ENCODE assay signal across 8 cellular contexts in genomic region chr13:45718063-45718462, GRCh38.
DNase-seq lines count a peak whose midpoint lies in the region; ATAC-seq and TF ChIP-seq lines count a peak whose summit lies in the region.

No MANE protein-coding gene starts in this region.

- TF ChIP-seq CTCF in GM06990 (IDR thresholded peaks at IDR 0.05; ENCODE audit: insufficient read depth, low read length, poor library complexity, severe bottlenecking) (peak; percentile 68), SU-DHL-6 (IDR thresholded peaks at IDR 0.05; ENCODE audit: insufficient read depth, low read length, poor library complexity, severe bottlenecking) (peak; percentile 53)

- ATAC-seq in HG02759 (IDR thresholded peaks at IDR 0.05; ENCODE audit: unreplicated experiment) = peak; percentile 73
- no peak for ATAC-seq in HG02884 (IDR thresholded peaks at IDR 0.05; ENCODE audit: unreplicated experiment)
- no peak for ATAC-seq in activated CD4-positive, CD25-positive, alpha-beta regulatory T cell treated with anti-CD3 and anti-CD28 coated beads, Interleukin-2, amount 50 U/mL, for 24 hours

- H4K20me1 ChIP-seq in SU-DHL-6 (ENCODE audit: low read depth, low read length) = no peaks in the 10 kb centered on the region

- H2AFZ ChIP-seq in SU-DHL-6 (ENCODE audit: low read depth, low read length, severe bottlenecking) = no peak overlapping the region

- H3K4me3 ChIP-seq in GM06990 (replicated peaks; ENCODE audit: low read depth, low read length) (no peak overlapping the region), SU-DHL-6 (ENCODE audit: insufficient read depth, low read length, poor library complexity, severe bottlenecking) (no peak overlapping the region)

- no peaks in the 10 kb centered on the region for H3K36me3 ChIP-seq in GM06990 (ENCODE audit: control insufficient read depth, insufficient read depth, low read length)
- no peaks in the 10 kb centered on the region for H3K36me3 ChIP-seq in SU-DHL-6 (ENCODE audit: low read length)

- DNase-seq in GM06990 (ENCODE audit: extremely low read depth, insufficient read length) (no peak), left kidney (ENCODE audit: low read depth, low spot score) (peak; percentile 67), NCI-H510A (lab: John Stamatoyannopoulos, UW) (no peak), T1000 (lab: John Stamatoyannopoulos, UW) (no peak)

- H3K9me3 ChIP-seq in SU-DHL-6 (ENCODE audit: insufficient read depth, low read length) = no peaks in the 10 kb centered on the region

- no peaks in the 10 kb centered on the region for H3K27me3 ChIP-seq in GM06990 (replicated peaks; ENCODE audit: control insufficient read depth, insufficient read depth, low read length)
- H3K27me3 ChIP-seq in SU-DHL-6 (ENCODE audit: low read length) = no peaks in the 10 kb centered on the region

- no peak overlapping the region for H3K9ac ChIP-seq in SU-DHL-6 (ENCODE audit: low read length)

- H3K9me2 ChIP-seq in SU-DHL-6 (replicated peaks; ENCODE audit: insufficient read depth, low read length) = no peaks in the 10 kb centered on the region

- H3K4me2 ChIP-seq in SU-DHL-6 (ENCODE audit: low read depth, low read length, poor library complexity, severe bottlenecking) = no peak overlapping the region

- H3K79me2 ChIP-seq in SU-DHL-6 (ENCODE audit: insufficient read depth, low read length) = no peaks in the 10 kb centered on the region

- no peaks in the 10 kb centered on the region for H3F3A ChIP-seq in SU-DHL-6 (ENCODE audit: insufficient read depth)

- H3K27ac ChIP-seq in SU-DHL-6 (ENCODE audit: low read depth, low read length) = no peak overlapping the region
